20 cellular contexts compared by ENCODE assay signal in genomic region chr6:96991618-96992355, GRCh38.
"Had no signal": no experiment of that assay in that cellular context is flagged by ENCODE, and none has a peak within 500 bp of the region (broad histone marks: within the 10 kb centered on the region; RNA-seq: fewer than 3 reads in every experiment).

No MANE protein-coding gene starts in this region.

- H3K27me3 Mint-ChIP-seq: activated CD4-positive, alpha-beta memory T cell treated with anti-CD3 and anti-CD28 coated beads for 36 hours; activated naive CD4-positive, alpha-beta T cell treated with anti-CD3 and anti-CD28 coated beads, Interleukin-2, amount 10 ng/mL, durations not matched to agents 7 days and 5 days; naive B cell had no signal

- DNase-seq: activated CD4-positive, alpha-beta memory T cell treated with anti-CD3 and anti-CD28 coated beads for 36 hours; activated CD4-positive, alpha-beta T cell treated with anti-CD3 and anti-CD28 coated beads for 48 hours; activated CD8-positive, alpha-beta memory T cell treated with anti-CD3 and anti-CD28 coated beads, Interleukin-2, amount 50 U/mL, for 4 hours; activated gamma-delta T cell; activated naive CD4-positive, alpha-beta T cell treated with anti-CD3 and anti-CD28 coated beads, Interleukin-2, amount 10 ng/mL, durations not matched to agents 7 days and 5 days; activated T-cell treated with anti-CD3 and anti-CD28 coated beads, Interleukin-2, amount 50 U/mL, for 1 hour; amniotic stem cell; cortex of kidney; endodermal cell; glutamatergic neuron; naive B cell; nephron progenitor cell; stimulated activated CD4-positive, alpha-beta T cell treated with anti-CD3 and anti-CD28 coated beads, Interleukin-2, amount 100 ng/mL, for 48 hours; stimulated activated naive CD4-positive, alpha-beta T cell treated with Interleukin-2 at 50 U/mL for 16 hours had no signal

- H3K4me1 ChIP-seq: breast epithelium, esophagus muscularis mucosa, tibial nerve had no signal

- H3K27ac Mint-ChIP-seq: activated CD4-positive, alpha-beta memory T cell treated with anti-CD3 and anti-CD28 coated beads for 36 hours; activated naive CD4-positive, alpha-beta T cell treated with anti-CD3 and anti-CD28 coated beads, Interleukin-2, amount 10 ng/mL, durations not matched to agents 7 days and 5 days; endodermal cell; mesothelial cell of epicardium; naive B cell; nephron progenitor cell had no signal

- H3K36me3 Mint-ChIP-seq: activated naive CD4-positive, alpha-beta T cell treated with anti-CD3 and anti-CD28 coated beads, Interleukin-2, amount 10 ng/mL, durations not matched to agents 7 days and 5 days had no signal

- H3K27me3 ChIP-seq: breast epithelium, esophagus muscularis mucosa, right atrium auricular region, tibial nerve had no signal

- H3K27ac ChIP-seq: breast epithelium, esophagus muscularis mucosa, right atrium auricular region, tibial nerve had no signal

- H3K36me3 ChIP-seq: breast epithelium, esophagus muscularis mucosa, right atrium auricular region, tibial nerve had no signal

- ATAC-seq: activated CD4-positive, CD25-positive, alpha-beta regulatory T cell treated with anti-CD3 and anti-CD28 coated beads, Interleukin-2, amount 50 U/mL, for 24 hours had no signal

- H3K9me3 ChIP-seq: breast epithelium, right atrium auricular region, tibial nerve had no signal

- H3K4me3 Mint-ChIP-seq: activated CD4-positive, alpha-beta memory T cell treated with anti-CD3 and anti-CD28 coated beads for 36 hours; activated naive CD4-positive, alpha-beta T cell treated with anti-CD3 and anti-CD28 coated beads, Interleukin-2, amount 10 ng/mL, durations not matched to agents 7 days and 5 days; endodermal cell; mesothelial cell of epicardium; nephron progenitor cell had no signal

- H3K4me3 ChIP-seq: breast epithelium, esophagus muscularis mucosa, right atrium auricular region, tibial nerve had no signal

- H3K4me1 Mint-ChIP-seq: activated naive CD4-positive, alpha-beta T cell treated with anti-CD3 and anti-CD28 coated beads, Interleukin-2, amount 10 ng/mL, durations not matched to agents 7 days and 5 days; mesothelial cell of epicardium; naive B cell had no signal
